Comparison of ENCODE assay signal across 8 cellular contexts in the genomic region with DNA sequence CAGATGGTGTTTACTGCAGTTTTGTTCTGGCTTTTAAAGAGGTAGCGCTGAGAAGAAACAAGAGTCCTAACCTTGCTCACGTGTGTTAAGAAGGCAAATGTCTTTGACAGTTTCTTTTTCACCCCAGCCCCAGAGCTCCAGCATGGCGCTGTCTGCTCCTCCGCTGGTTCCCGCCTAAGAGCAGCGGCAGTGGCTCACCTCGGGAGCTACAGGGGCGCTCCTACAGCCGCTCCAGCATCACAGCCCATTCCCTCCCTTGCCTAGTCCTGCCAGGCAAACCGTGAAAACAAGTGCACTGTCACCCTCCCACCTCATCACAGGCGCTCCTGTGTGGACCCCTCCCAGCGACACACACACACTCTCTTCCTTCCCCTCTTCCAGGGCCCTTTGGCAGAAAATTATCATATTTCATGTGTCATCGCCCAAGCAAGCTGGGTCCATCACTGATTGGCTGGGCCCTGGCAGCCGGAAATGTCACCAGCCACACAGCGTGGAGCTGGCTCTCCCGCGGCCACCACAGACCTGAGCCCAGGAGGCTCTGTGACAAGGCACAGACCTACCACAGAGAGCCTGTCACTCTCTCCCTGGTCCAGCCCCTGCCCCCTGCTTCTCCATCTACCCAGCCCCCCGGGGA. TPM values are rescaled to one million over a fixed set of nuclear protein-coding genes. Genes with fewer than 3 reads are reported as not detected.
DNase-seq lines count a peak whose midpoint lies in the region; ATAC-seq and TF ChIP-seq lines count a peak whose summit lies in the region.

No MANE protein-coding gene starts in this region.

- H3K36me3 ChIP-seq in sigmoid colon, result no peaks in the 10 kb centered on the region

- intact Hi-C loops in left cardiac atrium (cut with DNase I), result loop anchor here in 1 of 2 donors (10.0 kb wide), 1 partner anchor 115 kb away; no protein-coding TSS in a partner anchor
- intact Hi-C loops in sigmoid colon (cut with DNase I), result loop anchor here (2.0 kb wide), 1 partner anchor 115 kb away; no protein-coding TSS in a partner anchor

- H3K9me3 ChIP-seq in sigmoid colon, result peaks cover 0 to 3% (median 1%) of the 10 kb centered on the region in 4 donors

- no peak for TF ChIP-seq POLR2A in sigmoid colon (IDR thresholded peaks at IDR 0.05)

- TF ChIP-seq EP300 in sigmoid colon (IDR thresholded peaks at IDR 0.05), result no peak

- no peaks in the 10 kb centered on the region for H3K27me3 ChIP-seq in sigmoid colon

- peak; percentile 72 for ATAC-seq in HG02623 (IDR thresholded peaks at IDR 0.05; ENCODE audit: unreplicated experiment)
- peak; percentile 75 to 86 for ATAC-seq in left cardiac atrium

- H3K4me1 ChIP-seq in sigmoid colon, result peaks cover 0 to 35% (median 29%) of the 10 kb centered on the region in 4 donors

- WGBS in sigmoid colon, 2 donors, result 41 to 77% methylated on average over 18 of the region's 18 CpGs

- no peak for TF ChIP-seq CTCF in sigmoid colon (IDR thresholded peaks at IDR 0.05)

- H3K4me3 ChIP-seq in sigmoid colon, result peak overlapping the region in 3 of 4 donors; percentile 9 to 29 (median 19)

- peak overlapping the region in 1 of 4 donors; percentile 2 for H3K27ac ChIP-seq in sigmoid colon

- peak; percentile 27 for DNase-seq in GM03348 (ENCODE audit: low spot score)
- DNase-seq in NCI-H748 (lab: John Stamatoyannopoulos, UW; ENCODE audit: unreplicated experiment), result peak; percentile 100
- peak; percentile 81 for DNase-seq in activated T-cell treated with anti-CD3 and anti-CD28 coated beads for 48 hours (ENCODE audit: low read depth)
- DNase-seq in left cardiac atrium, result peak; percentile 65
- DNase-seq in sigmoid colon, result no peak
- no peak for DNase-seq in T1000 (lab: John Stamatoyannopoulos, UW)
- no peak for DNase-seq in HPDE6-E6E7 (ENCODE audit: extremely low spot score)

RNA-seq across cellular contexts. Expression of a gene that starts 1.2 kb away (rescaled TPM):
- 1 to 10 TPM; 6.6 to 7.2 TPM for total RNA-seq in left cardiac atrium
- 1 to 10 TPM; 1.4 to 3.2 (median 3.0) TPM for total RNA-seq in sigmoid colon
- polyA plus RNA-seq in sigmoid colon, result 1 to 10 TPM; 3.3 to 7.8 (median 5.8) TPM

Comparison
In these comparisons a context has a peak if more than half of its experiments do, and no peak if none do; other contexts are left out.
1. DNase-seq: peak in GM03348 (single experiment), NCI-H748 (single experiment), activated T-cell treated with anti-CD3 and anti-CD28 coated beads for 48 hours (single experiment) and left cardiac atrium (single experiment); none in sigmoid colon (single experiment), T1000 (single experiment) and HPDE6-E6E7 (single experiment).